30 cellular contexts compared by ENCODE assay signal in genomic region chrX:120740072-120740471, GRCh38.
"Had no signal": no experiment of that assay in that cellular context is flagged by ENCODE, and none has a peak within 500 bp of the region (broad histone marks: within the 10 kb centered on the region; RNA-seq: fewer than 3 reads in every experiment).

No MANE protein-coding gene starts in this region.

- H3K4me1 ChIP-seq: colonic mucosa, esophagus squamous epithelium, foreskin keratinocyte, gastroesophageal sphincter, heart left ventricle, parathyroid adenoma, right lobe of liver, suprapubic skin, transverse colon, upper lobe of right lung, uterus had no signal

- H2AFZ ChIP-seq: hepatocyte, parathyroid adenoma had no signal

- H3K79me2 ChIP-seq: hepatocyte, parathyroid adenoma had no signal

- H3K4me3 Mint-ChIP-seq: dendritic cell treated with granulocyte-macrophage colony-stimulating factor and Interleukin-4, amounts not matched to agents 40 ng/mL and 50 ng/mL, for 4 days; memory B cell; natural killer cell treated with Interleukin-12 subunit alpha and Interleukin-12 subunit beta and Interleukin-15 and Interleukin-18, amount 100 ng/mL, for 72 hours; neural crest cell; stimulated activated naive CD8-positive, alpha-beta T cell treated with anti-CD3 and anti-CD28 coated beads, Interleukin-15, amount 100 ng/mL, for 72 hours had no signal

- H3K4me1 Mint-ChIP-seq: neural crest cell had no signal

- H3K27me3 Mint-ChIP-seq: dendritic cell treated with granulocyte-macrophage colony-stimulating factor and Interleukin-4, amounts not matched to agents 40 ng/mL and 50 ng/mL, for 4 days; memory B cell; progenitor cell of endocrine pancreas; stimulated activated naive CD8-positive, alpha-beta T cell treated with anti-CD3 and anti-CD28 coated beads, Interleukin-15, amount 100 ng/mL, for 72 hours had no signal

- DNase-seq: colonic mucosa; effector CD8-positive, alpha-beta T cell; erythroblast; esophagus squamous epithelium; foreskin keratinocyte; heart left ventricle; kidney; right lobe of liver; stimulated activated CD4-positive, alpha-beta T cell treated with anti-CD3 and anti-CD28 coated beads, Interleukin-12 subunit alpha, Interleukin-12 subunit beta, amount 100 ng/mL, for 4 hours; stimulated activated CD4-positive, alpha-beta T cell treated with anti-CD3 and anti-CD28 coated beads, Interleukin-1b, Interleukin-23, amount 100 ng/mL, for 48 hours; stimulated activated CD4-positive, alpha-beta T cell treated with anti-CD3 and anti-CD28 coated beads, Interleukin-4, amount 100 ng/mL, for 1 hour; stimulated activated CD8-positive, alpha-beta memory T cell treated with anti-CD3 and anti-CD28 coated beads, Interleukin-4, amount 100 ng/mL, for 48 hours; stimulated activated naive CD4-positive, alpha-beta T cell; stimulated activated naive CD8-positive, alpha-beta T cell treated with anti-CD3 and anti-CD28 coated beads, Interleukin-15, amount 100 ng/mL, for 72 hours; transverse colon; upper lobe of right lung; uterus had no signal

- H3K36me3 Mint-ChIP-seq: natural killer cell treated with Interleukin-12 subunit alpha and Interleukin-12 subunit beta and Interleukin-15 and Interleukin-18, amount 100 ng/mL, for 72 hours had no signal

- H3K4me3 ChIP-seq: colonic mucosa, esophagus squamous epithelium, gastroesophageal sphincter, heart left ventricle, hepatocyte, lung, right lobe of liver, smooth muscle cell, suprapubic skin, transverse colon, upper lobe of right lung, uterus had no signal

- H3K4me2 ChIP-seq: hepatocyte, smooth muscle cell had no signal

- H3K27me3 ChIP-seq: colonic mucosa, esophagus squamous epithelium, foreskin keratinocyte, gastroesophageal sphincter, hepatocyte, neutrophil, right lobe of liver, suprapubic skin, transverse colon, upper lobe of right lung, uterus had no signal

- H3K27ac Mint-ChIP-seq: dendritic cell treated with granulocyte-macrophage colony-stimulating factor and Interleukin-4, amounts not matched to agents 40 ng/mL and 50 ng/mL, for 4 days; natural killer cell treated with Interleukin-12 subunit alpha and Interleukin-12 subunit beta and Interleukin-15 and Interleukin-18, amount 100 ng/mL, for 72 hours; progenitor cell of endocrine pancreas; stimulated activated naive CD8-positive, alpha-beta T cell treated with anti-CD3 and anti-CD28 coated beads, Interleukin-15, amount 100 ng/mL, for 72 hours had no signal

- H3K9ac ChIP-seq: parathyroid adenoma had no signal

- ATAC-seq: foreskin keratinocyte, gastroesophageal sphincter, heart left ventricle, left lobe of liver, upper lobe of right lung had no signal

- FAIRE-seq: kidney had no signal

- H3K27ac ChIP-seq: colonic mucosa, esophagus squamous epithelium, foreskin keratinocyte, gastroesophageal sphincter, heart left ventricle, hepatocyte, neutrophil, parathyroid adenoma, right lobe of liver, suprapubic skin, transverse colon, upper lobe of right lung, uterus had no signal

- H3K9me3 ChIP-seq: colonic mucosa, esophagus squamous epithelium, gastroesophageal sphincter, heart left ventricle, neutrophil, right lobe of liver, suprapubic skin, transverse colon, upper lobe of right lung, uterus had no signal

- H3K36me3 ChIP-seq: colonic mucosa, esophagus squamous epithelium, gastroesophageal sphincter, heart left ventricle, neutrophil, right lobe of liver, suprapubic skin, transverse colon, upper lobe of right lung, uterus had no signal
